ENCODE assay signal across 1 cellular context in genomic region chr5:57891443-57891842, GRCh38.
TF ChIP-seq lines count a peak whose summit lies in the region.

No MANE protein-coding gene starts in this region.

TF ChIP-seq in A549, 52 proteins besides CTCF, POLR2A, EP300 and RAD21 (continued from another document):
- TF ChIP-seq E2F6 (IDR thresholded peaks at IDR 0.05; ENCODE audit: borderline replicate concordance, low read depth): no peak
- TF ChIP-seq CHD2 (IDR thresholded peaks at IDR 0.05; ENCODE audit: low read length, partially characterized antibody): no peak
- no peak for TF ChIP-seq ATOH8 (CRISPR knock-in tag; IDR thresholded peaks at IDR 0.05; ENCODE audit: low read depth)
- TF ChIP-seq FOSB (CRISPR knock-in tag; IDR thresholded peaks at IDR 0.05): no peak
- no peak for TF ChIP-seq FOSL2 (IDR thresholded peaks at IDR 0.05)
- TF ChIP-seq FOSL2 (CRISPR knock-in tag; IDR thresholded peaks at IDR 0.05): no peak
- TF ChIP-seq CHD4 (IDR thresholded peaks at IDR 0.05; ENCODE audit: borderline replicate concordance): no peak
- no peak for TF ChIP-seq ELK1 (IDR thresholded peaks at IDR 0.05; ENCODE audit: low read depth, low read length)
- no peak for TF ChIP-seq ESRRA (IDR thresholded peaks at IDR 0.05; ENCODE audit: borderline replicate concordance, low read length)
- TF ChIP-seq POLR2AphosphoS2 (conservative IDR thresholded peaks at IDR 0.05; ENCODE audit: low read length): no peak
- TF ChIP-seq EHF (CRISPR knock-in tag; IDR thresholded peaks at IDR 0.05): no peak
- no peak for TF ChIP-seq REST (IDR thresholded peaks at IDR 0.05)
- no peak for TF ChIP-seq FOXS1 (CRISPR knock-in tag; IDR thresholded peaks at IDR 0.05)
- no peak for TF ChIP-seq ZNF302 (CRISPR knock-in tag; IDR thresholded peaks at IDR 0.05)
- no peak for TF ChIP-seq BCL3 (IDR thresholded peaks at IDR 0.05)
- no peak for TF ChIP-seq ZSCAN20 (CRISPR knock-in tag; IDR thresholded peaks at IDR 0.05)
- no peak for TF ChIP-seq CBX2 (IDR thresholded peaks at IDR 0.05; ENCODE audit: borderline replicate concordance, low read depth)
